In the genomic region with DNA sequence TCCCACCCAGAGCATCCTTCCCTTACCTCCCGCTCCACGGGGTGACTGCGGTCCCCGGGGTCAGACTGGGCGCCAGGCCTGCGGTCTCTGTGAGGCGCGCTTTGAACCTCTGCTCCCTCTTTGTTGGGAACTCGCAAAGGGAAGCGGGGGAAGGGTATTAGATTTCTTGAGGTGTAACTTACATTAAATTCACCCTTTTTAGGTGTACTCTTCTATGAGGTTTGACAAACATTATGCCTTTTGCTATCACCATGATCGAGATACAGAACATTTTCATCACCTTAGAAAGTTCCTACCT, we compare ENCODE assay signal across 8 cellular contexts. TPM values are rescaled to one million over a fixed set of nuclear protein-coding genes. Genes with fewer than 3 reads are reported as not detected.
A peak's percentile ranks its signal among the peaks of the same experiment; 100 is the strongest.
DNase-seq lines count a peak whose midpoint lies in the region; ATAC-seq and TF ChIP-seq lines count a peak whose summit lies in the region.

No MANE protein-coding gene starts in this region.

- H3K9me3 Mint-ChIP-seq in CD4-positive, alpha-beta memory T cell: no peaks in the 10 kb centered on the region
- peaks cover 30% of the 10 kb centered on the region for H3K9me3 Mint-ChIP-seq in neural progenitor cell

- intact Hi-C loops in CD4-positive, alpha-beta memory T cell (cut with micrococcal nuclease): loop anchor here (5.0 kb wide), 1 partner anchor 307 kb away; a partner anchor contains a TSS

- H3K36me3 Mint-ChIP-seq in CD4-positive, alpha-beta memory T cell: peaks cover 11 to 19% of the 10 kb centered on the region in 2 donors
- H3K36me3 Mint-ChIP-seq in neural progenitor cell: peaks cover 46% of the 10 kb centered on the region

- peaks cover 4% of the 10 kb centered on the region for H4K20me1 ChIP-seq in neural progenitor cell (ENCODE audit: low read depth)

- peaks cover 54% of the 10 kb centered on the region for H3K79me2 ChIP-seq in neural progenitor cell (ENCODE audit: low read depth)

- H3K4me3 ChIP-seq in CD4-positive, alpha-beta memory T cell (ENCODE audit: low read length in 2 of 2): peak overlapping the region; percentile 81 to 99
- H3K4me3 ChIP-seq in NB4 (ENCODE audit: low read depth, low read length) (peak overlapping the region; percentile 84), duodenal mucosa (ENCODE audit: low read depth in 1 of 2, low read length in 2 of 2) (peak overlapping the region; percentile 89 to 98), neural progenitor cell (peak overlapping the region; percentile 85)

- peaks cover 5% of the 10 kb centered on the region for H3K36me3 ChIP-seq in CD4-positive, alpha-beta memory T cell (ENCODE audit: insufficient read depth, low read length)
- peaks cover 0 to 5% of the 10 kb centered on the region in 2 donors for H3K36me3 ChIP-seq in duodenal mucosa (ENCODE audit: control insufficient read depth in 1 of 2, insufficient read depth in 2 of 2, low read length in 2 of 2)
- H3K36me3 ChIP-seq in neural progenitor cell: peaks cover 12% of the 10 kb centered on the region

- peaks cover 56% of the 10 kb centered on the region for H3K4me1 ChIP-seq in CD4-positive, alpha-beta memory T cell (ENCODE audit: insufficient read depth, low read length)
- H3K4me1 ChIP-seq in duodenal mucosa (ENCODE audit: control insufficient read depth in 1 of 2, insufficient read depth in 2 of 2, low read length in 2 of 2) (peaks cover 31 to 34% of the 10 kb centered on the region in 2 donors), neural progenitor cell (peaks cover 6% of the 10 kb centered on the region)

- peaks cover 38 to 61% (median 46%) of the 10 kb centered on the region in 4 donors for H3K4me1 Mint-ChIP-seq in CD4-positive, alpha-beta memory T cell
- H3K4me1 Mint-ChIP-seq in neural progenitor cell: peaks cover 20% of the 10 kb centered on the region

- H3K9ac ChIP-seq in duodenal mucosa (ENCODE audit: low read depth in 1 of 2, low read length in 2 of 2) (peak overlapping the region; percentile 87 to 91), neural progenitor cell (peak overlapping the region; percentile 72)

- peaks cover 29% of the 10 kb centered on the region for H3F3A ChIP-seq in neural progenitor cell (ENCODE audit: low read depth)

- no peak for DNase-seq in CD4-positive, alpha-beta memory T cell
- peak; percentile 60 for DNase-seq in NB4 (ENCODE audit: low read depth)
- no peak for DNase-seq in neural progenitor cell (ENCODE audit: low spot score)
- DNase-seq in SW480 (ENCODE audit: low spot score): no peak

- no peak for TF ChIP-seq POLR2A in NB4 (IDR thresholded peaks at IDR 0.05; ENCODE audit: extremely low read depth, insufficient read length)

- H3K9me3 ChIP-seq in CD4-positive, alpha-beta memory T cell (ENCODE audit: control insufficient read depth in 1 of 2, low read length in 2 of 2): no peaks in the 10 kb centered on the region
- H3K9me3 ChIP-seq in duodenal mucosa (ENCODE audit: control insufficient read depth in 1 of 2, low read length in 2 of 2) (no peaks in the 10 kb centered on the region), neural progenitor cell (ENCODE audit: low read depth) (no peaks in the 10 kb centered on the region)

- TF ChIP-seq CTCF in NB4 (IDR thresholded peaks at IDR 0.05; ENCODE audit: low read depth, low read length) (no peak), neural progenitor cell (IDR thresholded peaks at IDR 0.05) (no peak)

- no peak for ATAC-seq in GM21529 (IDR thresholded peaks at IDR 0.05; ENCODE audit: unreplicated experiment)
- ATAC-seq in HG03280 (IDR thresholded peaks at IDR 0.05; ENCODE audit: unreplicated experiment): no peak
- no peak for ATAC-seq in activated CD4-positive, CD25-positive, alpha-beta regulatory T cell treated with anti-CD3 and anti-CD28 coated beads, Interleukin-2, amount 50 U/mL, for 24 hours

- peak overlapping the region; percentile 79 to 98 (median 93) for H3K27ac Mint-ChIP-seq in CD4-positive, alpha-beta memory T cell
- peak overlapping the region; percentile 80 for H3K27ac Mint-ChIP-seq in neural progenitor cell

- POLR2A ChIA-PET in CD4-positive, alpha-beta memory T cell (lab: Charles Lee; ENCODE audit: partially characterized antibody): interaction anchor here (0.6 to 4.1 kb wide), 14 partner anchors 9 to 306 kb away, joined by 3 to 44 read pairs (median 6); a partner anchor contains a TSS

- no peaks in the 10 kb centered on the region for H3K27me3 Mint-ChIP-seq in CD4-positive, alpha-beta memory T cell
- no peaks in the 10 kb centered on the region for H3K27me3 Mint-ChIP-seq in neural progenitor cell (ENCODE audit: insufficient read depth, low read depth)

- H3K4me3 Mint-ChIP-seq in CD4-positive, alpha-beta memory T cell: peak overlapping the region; percentile 88 to 99 (median 96)
- peak overlapping the region; percentile 91 for H3K4me3 Mint-ChIP-seq in neural progenitor cell

- CTCF ChIA-PET in CD4-positive, alpha-beta memory T cell (lab: Charles Lee; ENCODE audit: partially characterized antibody): interaction anchor here (0.6 to 8.0 kb wide), 12 partner anchors 9 to 309 kb away, joined by 3 to 127 read pairs (median 5); no protein-coding TSS in a partner anchor

- no peaks in the 10 kb centered on the region for H3K27me3 ChIP-seq in CD4-positive, alpha-beta memory T cell (ENCODE audit: insufficient read depth, low read length)
- H3K27me3 ChIP-seq in duodenal mucosa (ENCODE audit: control insufficient read depth in 1 of 2, insufficient read depth in 2 of 2, low read length in 2 of 2): no peaks in the 10 kb centered on the region
- no peaks in the 10 kb centered on the region for H3K27me3 ChIP-seq in neural progenitor cell

- H3K27ac ChIP-seq in CD4-positive, alpha-beta memory T cell (ENCODE audit: low read depth, low read length): peak overlapping the region; percentile 80
- H3K27ac ChIP-seq in duodenal mucosa (ENCODE audit: low read depth, low read length) (no peak overlapping the region), neural progenitor cell (peak overlapping the region; percentile 79)

- peak overlapping the region; percentile 85 for H3K4me2 ChIP-seq in neural progenitor cell

- H2AFZ ChIP-seq in neural progenitor cell (replicated peaks): peak overlapping the region; percentile 78

RNA-seq across cellular contexts. Expression of a gene that starts 0.6 kb away (rescaled TPM):
- total RNA-seq in CD4-positive, alpha-beta memory T cell: 10 to 100 TPM; 54.7 to 56.9 TPM
- polyA plus RNA-seq in CD4-positive, alpha-beta memory T cell: 100 to 1,000 TPM in 1 of 2 donors, 10 to 100 TPM in 1; 89.4 to 134 TPM
- 40.4 and 57.1 TPM in 2 replicates for total RNA-seq in neural progenitor cell (ENCODE audit: low replicate concordance)
